Comparison of ENCODE assay signal across 26 cellular contexts in genomic region chr2:11422901-11423435, GRCh38.
"Had no signal": no experiment of that assay in that cellular context is flagged by ENCODE, and none has a peak within 500 bp of the region (broad histone marks: within the 10 kb centered on the region; RNA-seq: fewer than 3 reads in every experiment).

No MANE protein-coding gene starts in this region.

- H3K27me3 ChIP-seq: esophagus muscularis mucosa, foreskin keratinocyte, heart right ventricle, right atrium auricular region, spleen, suprapubic skin, thyroid gland, vagina had no signal

- H3K36me3 ChIP-seq: esophagus muscularis mucosa, heart right ventricle, right atrium auricular region, spleen, suprapubic skin, thyroid gland, vagina had no signal

- DNase-seq: dermis blood vessel endothelial cell; effector memory CD4-positive, alpha-beta T cell; foreskin keratinocyte; glutamatergic neuron; heart right ventricle; hippocampal formation; islet precursor cell; kidney glomerular epithelial cell; left colon; left ventricle myocardium superior; natural killer cell; occipital lobe; spleen; stimulated activated CD4-positive, alpha-beta T cell treated with anti-CD3 and anti-CD28 coated beads, Interleukin-4, amount 100 ng/mL, for 4 hours; stimulated activated naive B cell treated with anti-CD40 and anti-IgM and Interleukin-4, amounts not matched to agents 10 μg/mL and 1 μg/mL and 100 μg/mL, for 72 hours; thyroid gland; trophoblast cell had no signal

- H3K9me3 ChIP-seq: suprapubic skin, thyroid gland had no signal

- ATAC-seq: foreskin keratinocyte; heart right ventricle; left ventricle myocardium superior; natural killer cell; stimulated activated naive B cell treated with anti-CD40 and anti-IgM and Interleukin-4, amounts not matched to agents 10 μg/mL and 1 μg/mL and 100 μg/mL, for 72 hours had no signal

- H3K4me3 ChIP-seq: coronary artery, esophagus muscularis mucosa, heart right ventricle, lung, right atrium auricular region, skin epidermis, spleen, suprapubic skin, thyroid gland, vagina had no signal

- H3K4me1 ChIP-seq: foreskin keratinocyte, parathyroid adenoma, thyroid gland, vagina had no signal

- H2AFZ ChIP-seq: parathyroid adenoma had no signal

- H3K9ac ChIP-seq: parathyroid adenoma had no signal

- FAIRE-seq: endothelial cell of umbilical vein had no signal

- H3K27ac ChIP-seq: coronary artery, esophagus muscularis mucosa, foreskin keratinocyte, heart right ventricle, parathyroid adenoma, skin epidermis, spleen, thyroid gland, vagina had no signal

- H3K79me2 ChIP-seq: parathyroid adenoma had no signal
